ENCODE assay signal across 8 cellular contexts in the genomic region with DNA sequence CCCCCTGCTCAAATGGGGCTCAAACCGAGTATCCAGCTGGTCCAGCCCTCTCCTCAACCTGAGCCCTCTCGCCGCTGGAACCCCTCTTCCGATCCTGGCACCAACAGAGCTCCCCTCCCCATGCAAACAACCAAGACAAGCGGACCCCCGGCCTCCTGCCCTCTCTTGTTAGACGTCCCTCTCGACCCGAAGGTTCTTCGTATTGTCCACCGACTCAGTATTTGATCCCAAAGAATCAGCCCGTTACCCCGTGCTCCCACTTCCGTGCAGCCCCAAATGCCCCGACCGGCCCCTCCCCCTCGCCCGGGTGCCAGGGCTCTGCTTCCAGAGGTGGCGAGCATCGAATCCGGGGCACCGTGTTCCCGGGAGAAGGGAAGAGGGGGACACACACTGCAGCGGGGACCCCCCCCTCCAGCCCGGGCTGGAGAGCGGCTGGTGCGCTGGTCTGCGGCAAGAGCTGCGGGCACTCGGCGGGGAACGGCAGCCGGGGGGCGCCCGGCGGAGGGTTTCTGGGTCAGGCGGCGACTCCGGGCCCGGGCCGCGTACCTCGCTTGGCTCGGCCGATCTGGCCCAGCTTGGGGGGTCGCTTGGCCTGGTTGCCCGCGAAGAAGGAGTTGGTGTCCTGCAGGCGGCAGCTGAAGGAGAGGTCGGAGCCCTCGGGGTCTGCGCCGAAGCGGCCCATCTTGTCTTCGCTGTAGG. TPM values are rescaled to one million over a fixed set of nuclear protein-coding genes. Genes with fewer than 3 reads are reported as not detected.
DNase-seq lines count a peak whose midpoint lies in the region; ATAC-seq and TF ChIP-seq lines count a peak whose summit lies in the region.

No MANE protein-coding gene starts in this region.

- peak overlapping the region; percentile 63 for H3K4me3 ChIP-seq in fibroblast of the aortic adventitia (ENCODE audit: low read depth, low read length)

- peak; percentile 67 for DNase-seq in activated effector memory CD4-positive, alpha-beta T cell treated with anti-CD3 and anti-CD28 coated beads, Interleukin-2, amount 50 U/mL, for 16 hours
- DNase-seq in activated effector memory CD4-positive, alpha-beta T cell treated with Interleukin-2 at 50 U/mL for 16 hours, result no peak
- DNase-seq in T-cell (no peak), fibroblast of the aortic adventitia (ENCODE audit: low read depth) (no peak), left colon (no peak), NCI-H226 (no peak)
- no peak for DNase-seq in stimulated activated naive B cell treated with anti-CD40 and anti-IgM and Interleukin-4, amounts not matched to agents 10 μg/mL and 1 μg/mL and 100 μg/mL, for 72 hours

- POLR2A ChIA-PET in T-cell (lab: Charles Lee), result no interaction called here

- peak overlapping the region; percentile 36 to 52 for H3K27ac Mint-ChIP-seq in T-cell
- H3K27ac Mint-ChIP-seq in stimulated activated naive B cell treated with anti-CD40 and anti-IgM and Interleukin-4, amounts not matched to agents 10 μg/mL and 1 μg/mL and 100 μg/mL, for 72 hours, result peak overlapping the region; percentile 83

- peaks cover 20 to 34% of the 10 kb centered on the region in 2 donors for H3K27me3 Mint-ChIP-seq in T-cell
- peaks cover 38 to 59% of the 10 kb centered on the region in 2 donors for H3K27me3 Mint-ChIP-seq in stimulated activated naive B cell treated with anti-CD40 and anti-IgM and Interleukin-4, amounts not matched to agents 10 μg/mL and 1 μg/mL and 100 μg/mL, for 72 hours

- no peaks in the 10 kb centered on the region for H3K9me3 Mint-ChIP-seq in T-cell
- no peaks in the 10 kb centered on the region for H3K9me3 Mint-ChIP-seq in stimulated activated naive B cell treated with anti-CD40 and anti-IgM and Interleukin-4, amounts not matched to agents 10 μg/mL and 1 μg/mL and 100 μg/mL, for 72 hours

- peaks cover 18 to 28% (median 25%) of the 10 kb centered on the region in 3 donors for H3K4me1 Mint-ChIP-seq in T-cell
- H3K4me1 Mint-ChIP-seq in stimulated activated naive B cell treated with anti-CD40 and anti-IgM and Interleukin-4, amounts not matched to agents 10 μg/mL and 1 μg/mL and 100 μg/mL, for 72 hours, result peaks cover 17 to 18% of the 10 kb centered on the region in 2 donors

- ATAC-seq in T-cell (replicated peaks in 1 of 4) (no peak), left colon (no peak), esophagus mucosa (no peak)
- ATAC-seq in stimulated activated naive B cell treated with anti-CD40 and anti-IgM and Interleukin-4, amounts not matched to agents 10 μg/mL and 1 μg/mL and 100 μg/mL, for 72 hours (replicated peaks), result no peak

- TF ChIP-seq CTCF in fibroblast of the aortic adventitia (IDR thresholded peaks at IDR 0.05; ENCODE audit: insufficient read depth, low read length), result no peak

- CTCF ChIA-PET in T-cell (lab: Charles Lee), result interaction anchor here in 1 of 2 donors (0.6 to 1.1 kb wide), 3 partner anchors 33 to 952 kb away, joined by 3 to 20 read pairs (median 3); no protein-coding TSS in a partner anchor

- H3K4me3 Mint-ChIP-seq in T-cell, result peak overlapping the region; percentile 76 to 81 (median 79)
- H3K4me3 Mint-ChIP-seq in stimulated activated naive B cell treated with anti-CD40 and anti-IgM and Interleukin-4, amounts not matched to agents 10 μg/mL and 1 μg/mL and 100 μg/mL, for 72 hours, result peak overlapping the region; percentile 67 to 72

- H3K36me3 Mint-ChIP-seq in T-cell, result no peaks in the 10 kb centered on the region
- peaks cover 9 to 22% of the 10 kb centered on the region in 2 donors for H3K36me3 Mint-ChIP-seq in stimulated activated naive B cell treated with anti-CD40 and anti-IgM and Interleukin-4, amounts not matched to agents 10 μg/mL and 1 μg/mL and 100 μg/mL, for 72 hours

- intact Hi-C loops in left colon (cut with DNase I, micrococcal nuclease), result no loop called here

RNA-seq across cellular contexts. Expression of gene CAMK2N2, which starts 0.6 kb away (rescaled TPM):
- total RNA-seq in T-cell (under 1 TPM in 1 of 5 donors, not detected in 4; 0.19 TPM), fibroblast of the aortic adventitia (ENCODE audit: low replicate concordance) (0.09 and 0.41 TPM in 2 replicates), left colon (under 1 TPM in 1 of 2 donors, not detected in 1; 0.39 TPM), esophagus mucosa (0.24 TPM)

RNA-seq across cellular contexts. Expression of gene EEF1AKMT4, which starts 11.2 kb away (rescaled TPM):
- total RNA-seq in T-cell, result 1 to 10 TPM in 4 of 5 donors, under 1 TPM in 1; 0.37 to 4.0 (median 2.3) TPM
- 1.6 and 2.5 TPM in 2 replicates for total RNA-seq in fibroblast of the aortic adventitia (ENCODE audit: low replicate concordance)
- 1 to 10 TPM; 3.5 to 5.3 TPM for total RNA-seq in left colon
- total RNA-seq in esophagus mucosa, result 7.1 TPM

RNA-seq across cellular contexts. Expression of gene ALG3, which starts 12.0 kb away (rescaled TPM):
- total RNA-seq in T-cell (10 to 100 TPM; 18.7 to 43.1 (median 39.9) TPM), fibroblast of the aortic adventitia (ENCODE audit: low replicate concordance) (12.2 and 34.0 TPM in 2 replicates), left colon (10 to 100 TPM; 25.0 to 40.3 TPM), esophagus mucosa (28.9 TPM)

RNA-seq across cellular contexts. Expression of gene ECE2, which starts 15.1 kb away (rescaled TPM):
- total RNA-seq in T-cell (not detected), fibroblast of the aortic adventitia (ENCODE audit: low replicate concordance) (not detected in 2 replicates), left colon (under 1 TPM; 0.20 to 0.24 TPM), esophagus mucosa (not detected)

RNA-seq across cellular contexts. Expression of gene VWA5B2, which starts 31.3 kb away (rescaled TPM):
- total RNA-seq in T-cell (under 1 TPM in 3 of 5 donors, not detected in 2; 0.10 to 0.23 (median 0.16) TPM), fibroblast of the aortic adventitia (ENCODE audit: low replicate concordance) (0.72 TPM in 1 of 2 replicates, not detected in the other), left colon (1 to 10 TPM; 2.2 to 3.3 TPM), esophagus mucosa (not detected)
